Comparison of ENCODE assay signal across 1 cellular context in the genomic region with DNA sequence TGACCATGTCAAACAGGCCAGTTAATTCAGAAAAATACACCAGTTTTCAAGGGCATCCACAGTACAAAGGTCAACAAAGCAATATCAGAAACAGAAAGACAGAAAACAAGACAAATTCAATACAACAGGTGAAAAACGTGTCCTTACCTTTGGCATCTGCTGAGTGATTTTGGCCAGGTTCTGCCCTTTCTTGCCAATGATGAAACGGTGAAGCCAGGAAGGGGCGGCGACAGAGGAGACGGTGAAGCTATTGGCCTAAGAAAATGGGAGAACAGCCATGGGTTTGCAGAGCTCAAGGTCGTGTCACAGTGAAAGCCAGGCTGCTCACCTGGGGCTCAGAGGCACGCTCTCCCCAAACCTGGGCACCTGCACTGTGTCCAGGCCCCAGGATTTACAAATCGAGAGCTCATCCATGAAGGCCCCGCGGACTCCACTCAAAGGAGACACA.
A peak's percentile ranks its signal among the peaks of the same experiment; 100 is the strongest.
TF ChIP-seq lines count a peak whose summit lies in the region.

No MANE protein-coding gene starts in this region.

TF ChIP-seq in HepG2, 621 proteins besides CTCF, POLR2A, EP300 and RAD21 (continues in another document):
- TF ChIP-seq, protein P1, sequence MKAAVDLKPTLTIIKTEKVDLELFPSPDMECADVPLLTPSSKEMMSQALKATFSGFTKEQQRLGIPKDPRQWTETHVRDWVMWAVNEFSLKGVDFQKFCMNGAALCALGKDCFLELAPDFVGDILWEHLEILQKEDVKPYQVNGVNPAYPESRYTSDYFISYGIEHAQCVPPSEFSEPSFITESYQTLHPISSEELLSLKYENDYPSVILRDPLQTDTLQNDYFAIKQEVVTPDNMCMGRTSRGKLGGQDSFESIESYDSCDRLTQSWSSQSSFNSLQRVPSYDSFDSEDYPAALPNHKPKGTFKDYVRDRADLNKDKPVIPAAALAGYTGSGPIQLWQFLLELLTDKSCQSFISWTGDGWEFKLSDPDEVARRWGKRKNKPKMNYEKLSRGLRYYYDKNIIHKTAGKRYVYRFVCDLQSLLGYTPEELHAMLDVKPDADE (CRISPR knock-in tag; IDR thresholded peaks at IDR 0.05): no peak
- TF ChIP-seq RARG (CRISPR knock-in tag; IDR thresholded peaks at IDR 0.05; ENCODE audit: low read depth) (no peak), ZNF207 (IDR thresholded peaks at IDR 0.05; ENCODE audit: borderline replicate concordance) (no peak), ZNF350 (CRISPR knock-in tag; IDR thresholded peaks at IDR 0.05; ENCODE audit: borderline replicate concordance, low read depth) (no peak), RBFOX2 (IDR thresholded peaks at IDR 0.05; ENCODE audit: low read depth, low read length) (no peak), RBM22 (optimal IDR thresholded peaks at IDR 0.05; ENCODE audit: low read length) (peak; percentile 70), NFE2L1 (CRISPR knock-in tag; IDR thresholded peaks at IDR 0.05; ENCODE audit: borderline replicate concordance) (no peak), NFYB (CRISPR knock-in tag; IDR thresholded peaks at IDR 0.05) (no peak), ATAD3A (CRISPR knock-in tag; IDR thresholded peaks at IDR 0.05) (no peak), HDAC1 (CRISPR knock-in tag; IDR thresholded peaks at IDR 0.05) (0 out of 2 replicates have a peak, but pooled peaks have one; percentile 11), TAF15 (IDR thresholded peaks at IDR 0.05; ENCODE audit: low read depth, low read length, poor library complexity, severe bottlenecking) (no peak), MTA1 (CRISPR knock-in tag; IDR thresholded peaks at IDR 0.05; ENCODE audit: borderline replicate concordance) (peak; percentile 60; the same call in 1 of the 2 replicates), GATAD2A (CRISPR knock-in tag; IDR thresholded peaks at IDR 0.05) (peak; percentile 13; the same call in 1 of the 2 replicates), SALL1 (CRISPR knock-in tag; IDR thresholded peaks at IDR 0.05) (peak; percentile 47), HNF4G (IDR thresholded peaks at IDR 0.05; ENCODE audit: borderline replicate concordance, low read depth, low read length) (0 out of 2 replicates have a peak, but pooled peaks have one; percentile 33), HNF4G (CRISPR knock-in tag; IDR thresholded peaks at IDR 0.05; ENCODE audit: borderline replicate concordance, low read depth) (no peak), ESRRA (CRISPR knock-in tag; IDR thresholded peaks at IDR 0.05; ENCODE audit: low read depth) (0 out of 2 replicates have a peak, but pooled peaks have one; percentile 49), SMAD3 (CRISPR knock-in tag; IDR thresholded peaks at IDR 0.05) (no peak), TSC22D2 (CRISPR knock-in tag; IDR thresholded peaks at IDR 0.05; ENCODE audit: borderline replicate concordance) (no peak), ZBTB38 (CRISPR knock-in tag; IDR thresholded peaks at IDR 0.05) (peak; percentile 67; the same call in 1 of the 2 replicates), PITX1 (CRISPR knock-in tag; IDR thresholded peaks at IDR 0.05) (no peak), ZNF577 (CRISPR knock-in tag; IDR thresholded peaks at IDR 0.05; ENCODE audit: borderline replicate concordance, low read depth) (no peak), SIX1 (CRISPR knock-in tag; IDR thresholded peaks at IDR 0.05; ENCODE audit: borderline replicate concordance) (no peak), AHR (CRISPR knock-in tag; IDR thresholded peaks at IDR 0.05) (no peak), ZNF431 (CRISPR knock-in tag; IDR thresholded peaks at IDR 0.05; ENCODE audit: borderline replicate concordance, low read depth) (no peak), DR1 (CRISPR knock-in tag; IDR thresholded peaks at IDR 0.05) (no peak), AKAP8 (CRISPR knock-in tag; IDR thresholded peaks at IDR 0.05) (no peak)
- TF ChIP-seq, protein P2, sequence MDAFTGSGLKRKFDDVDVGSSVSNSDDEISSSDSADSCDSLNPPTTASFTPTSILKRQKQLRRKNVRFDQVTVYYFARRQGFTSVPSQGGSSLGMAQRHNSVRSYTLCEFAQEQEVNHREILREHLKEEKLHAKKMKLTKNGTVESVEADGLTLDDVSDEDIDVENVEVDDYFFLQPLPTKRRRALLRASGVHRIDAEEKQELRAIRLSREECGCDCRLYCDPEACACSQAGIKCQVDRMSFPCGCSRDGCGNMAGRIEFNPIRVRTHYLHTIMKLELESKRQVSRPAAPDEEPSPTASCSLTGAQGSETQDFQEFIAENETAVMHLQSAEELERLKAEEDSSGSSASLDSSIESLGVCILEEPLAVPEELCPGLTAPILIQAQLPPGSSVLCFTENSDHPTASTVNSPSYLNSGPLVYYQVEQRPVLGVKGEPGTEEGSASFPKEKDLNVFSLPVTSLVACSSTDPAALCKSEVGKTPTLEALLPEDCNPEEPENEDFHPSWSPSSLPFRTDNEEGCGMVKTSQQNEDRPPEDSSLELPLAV (CRISPR knock-in tag; conservative IDR thresholded peaks at IDR 0.05; ENCODE audit: low read depth): no peak
- TF ChIP-seq, protein P3, sequence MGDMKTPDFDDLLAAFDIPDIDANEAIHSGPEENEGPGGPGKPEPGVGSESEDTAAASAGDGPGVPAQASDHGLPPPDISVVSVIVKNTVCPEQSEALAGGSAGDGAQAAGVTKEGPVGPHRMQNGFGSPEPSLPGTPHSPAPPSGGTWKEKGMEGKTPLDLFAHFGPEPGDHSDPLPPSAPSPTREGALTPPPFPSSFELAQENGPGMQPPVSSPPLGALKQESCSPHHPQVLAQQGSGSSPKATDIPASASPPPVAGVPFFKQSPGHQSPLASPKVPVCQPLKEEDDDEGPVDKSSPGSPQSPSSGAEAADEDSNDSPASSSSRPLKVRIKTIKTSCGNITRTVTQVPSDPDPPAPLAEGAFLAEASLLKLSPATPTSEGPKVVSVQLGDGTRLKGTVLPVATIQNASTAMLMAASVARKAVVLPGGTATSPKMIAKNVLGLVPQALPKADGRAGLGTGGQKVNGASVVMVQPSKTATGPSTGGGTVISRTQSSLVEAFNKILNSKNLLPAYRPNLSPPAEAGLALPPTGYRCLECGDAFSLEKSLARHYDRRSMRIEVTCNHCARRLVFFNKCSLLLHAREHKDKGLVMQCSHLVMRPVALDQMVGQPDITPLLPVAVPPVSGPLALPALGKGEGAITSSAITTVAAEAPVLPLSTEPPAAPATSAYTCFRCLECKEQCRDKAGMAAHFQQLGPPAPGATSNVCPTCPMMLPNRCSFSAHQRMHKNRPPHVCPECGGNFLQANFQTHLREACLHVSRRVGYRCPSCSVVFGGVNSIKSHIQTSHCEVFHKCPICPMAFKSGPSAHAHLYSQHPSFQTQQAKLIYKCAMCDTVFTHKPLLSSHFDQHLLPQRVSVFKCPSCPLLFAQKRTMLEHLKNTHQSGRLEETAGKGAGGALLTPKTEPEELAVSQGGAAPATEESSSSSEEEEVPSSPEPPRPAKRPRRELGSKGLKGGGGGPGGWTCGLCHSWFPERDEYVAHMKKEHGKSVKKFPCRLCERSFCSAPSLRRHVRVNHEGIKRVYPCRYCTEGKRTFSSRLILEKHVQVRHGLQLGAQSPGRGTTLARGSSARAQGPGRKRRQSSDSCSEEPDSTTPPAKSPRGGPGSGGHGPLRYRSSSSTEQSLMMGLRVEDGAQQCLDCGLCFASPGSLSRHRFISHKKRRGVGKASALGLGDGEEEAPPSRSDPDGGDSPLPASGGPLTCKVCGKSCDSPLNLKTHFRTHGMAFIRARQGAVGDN (CRISPR knock-in tag; IDR thresholded peaks at IDR 0.05): peak; percentile 44; the same call in 1 of the 2 replicates
- TF ChIP-seq, protein P4, sequence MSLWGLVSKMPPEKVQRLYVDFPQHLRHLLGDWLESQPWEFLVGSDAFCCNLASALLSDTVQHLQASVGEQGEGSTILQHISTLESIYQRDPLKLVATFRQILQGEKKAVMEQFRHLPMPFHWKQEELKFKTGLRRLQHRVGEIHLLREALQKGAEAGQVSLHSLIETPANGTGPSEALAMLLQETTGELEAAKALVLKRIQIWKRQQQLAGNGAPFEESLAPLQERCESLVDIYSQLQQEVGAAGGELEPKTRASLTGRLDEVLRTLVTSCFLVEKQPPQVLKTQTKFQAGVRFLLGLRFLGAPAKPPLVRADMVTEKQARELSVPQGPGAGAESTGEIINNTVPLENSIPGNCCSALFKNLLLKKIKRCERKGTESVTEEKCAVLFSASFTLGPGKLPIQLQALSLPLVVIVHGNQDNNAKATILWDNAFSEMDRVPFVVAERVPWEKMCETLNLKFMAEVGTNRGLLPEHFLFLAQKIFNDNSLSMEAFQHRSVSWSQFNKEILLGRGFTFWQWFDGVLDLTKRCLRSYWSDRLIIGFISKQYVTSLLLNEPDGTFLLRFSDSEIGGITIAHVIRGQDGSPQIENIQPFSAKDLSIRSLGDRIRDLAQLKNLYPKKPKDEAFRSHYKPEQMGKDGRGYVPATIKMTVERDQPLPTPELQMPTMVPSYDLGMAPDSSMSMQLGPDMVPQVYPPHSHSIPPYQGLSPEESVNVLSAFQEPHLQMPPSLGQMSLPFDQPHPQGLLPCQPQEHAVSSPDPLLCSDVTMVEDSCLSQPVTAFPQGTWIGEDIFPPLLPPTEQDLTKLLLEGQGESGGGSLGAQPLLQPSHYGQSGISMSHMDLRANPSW (CRISPR knock-in tag; IDR thresholded peaks at IDR 0.05; ENCODE audit: borderline replicate concordance): no peak
- TF ChIP-seq, protein P5, sequence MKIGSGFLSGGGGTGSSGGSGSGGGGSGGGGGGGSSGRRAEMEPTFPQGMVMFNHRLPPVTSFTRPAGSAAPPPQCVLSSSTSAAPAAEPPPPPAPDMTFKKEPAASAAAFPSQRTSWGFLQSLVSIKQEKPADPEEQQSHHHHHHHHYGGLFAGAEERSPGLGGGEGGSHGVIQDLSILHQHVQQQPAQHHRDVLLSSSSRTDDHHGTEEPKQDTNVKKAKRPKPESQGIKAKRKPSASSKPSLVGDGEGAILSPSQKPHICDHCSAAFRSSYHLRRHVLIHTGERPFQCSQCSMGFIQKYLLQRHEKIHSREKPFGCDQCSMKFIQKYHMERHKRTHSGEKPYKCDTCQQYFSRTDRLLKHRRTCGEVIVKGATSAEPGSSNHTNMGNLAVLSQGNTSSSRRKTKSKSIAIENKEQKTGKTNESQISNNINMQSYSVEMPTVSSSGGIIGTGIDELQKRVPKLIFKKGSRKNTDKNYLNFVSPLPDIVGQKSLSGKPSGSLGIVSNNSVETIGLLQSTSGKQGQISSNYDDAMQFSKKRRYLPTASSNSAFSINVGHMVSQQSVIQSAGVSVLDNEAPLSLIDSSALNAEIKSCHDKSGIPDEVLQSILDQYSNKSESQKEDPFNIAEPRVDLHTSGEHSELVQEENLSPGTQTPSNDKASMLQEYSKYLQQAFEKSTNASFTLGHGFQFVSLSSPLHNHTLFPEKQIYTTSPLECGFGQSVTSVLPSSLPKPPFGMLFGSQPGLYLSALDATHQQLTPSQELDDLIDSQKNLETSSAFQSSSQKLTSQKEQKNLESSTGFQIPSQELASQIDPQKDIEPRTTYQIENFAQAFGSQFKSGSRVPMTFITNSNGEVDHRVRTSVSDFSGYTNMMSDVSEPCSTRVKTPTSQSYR (CRISPR knock-in tag; IDR thresholded peaks at IDR 0.05; ENCODE audit: borderline replicate concordance): no peak
- TF ChIP-seq, protein P6, sequence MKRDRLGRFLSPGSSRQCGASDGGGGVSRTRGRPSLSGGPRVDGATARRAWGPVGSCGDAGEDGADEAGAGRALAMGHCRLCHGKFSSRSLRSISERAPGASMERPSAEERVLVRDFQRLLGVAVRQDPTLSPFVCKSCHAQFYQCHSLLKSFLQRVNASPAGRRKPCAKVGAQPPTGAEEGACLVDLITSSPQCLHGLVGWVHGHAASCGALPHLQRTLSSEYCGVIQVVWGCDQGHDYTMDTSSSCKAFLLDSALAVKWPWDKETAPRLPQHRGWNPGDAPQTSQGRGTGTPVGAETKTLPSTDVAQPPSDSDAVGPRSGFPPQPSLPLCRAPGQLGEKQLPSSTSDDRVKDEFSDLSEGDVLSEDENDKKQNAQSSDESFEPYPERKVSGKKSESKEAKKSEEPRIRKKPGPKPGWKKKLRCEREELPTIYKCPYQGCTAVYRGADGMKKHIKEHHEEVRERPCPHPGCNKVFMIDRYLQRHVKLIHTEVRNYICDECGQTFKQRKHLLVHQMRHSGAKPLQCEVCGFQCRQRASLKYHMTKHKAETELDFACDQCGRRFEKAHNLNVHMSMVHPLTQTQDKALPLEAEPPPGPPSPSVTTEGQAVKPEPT (CRISPR knock-in tag; IDR thresholded peaks at IDR 0.05; ENCODE audit: low read depth): no peak
- TF ChIP-seq, protein P7, sequence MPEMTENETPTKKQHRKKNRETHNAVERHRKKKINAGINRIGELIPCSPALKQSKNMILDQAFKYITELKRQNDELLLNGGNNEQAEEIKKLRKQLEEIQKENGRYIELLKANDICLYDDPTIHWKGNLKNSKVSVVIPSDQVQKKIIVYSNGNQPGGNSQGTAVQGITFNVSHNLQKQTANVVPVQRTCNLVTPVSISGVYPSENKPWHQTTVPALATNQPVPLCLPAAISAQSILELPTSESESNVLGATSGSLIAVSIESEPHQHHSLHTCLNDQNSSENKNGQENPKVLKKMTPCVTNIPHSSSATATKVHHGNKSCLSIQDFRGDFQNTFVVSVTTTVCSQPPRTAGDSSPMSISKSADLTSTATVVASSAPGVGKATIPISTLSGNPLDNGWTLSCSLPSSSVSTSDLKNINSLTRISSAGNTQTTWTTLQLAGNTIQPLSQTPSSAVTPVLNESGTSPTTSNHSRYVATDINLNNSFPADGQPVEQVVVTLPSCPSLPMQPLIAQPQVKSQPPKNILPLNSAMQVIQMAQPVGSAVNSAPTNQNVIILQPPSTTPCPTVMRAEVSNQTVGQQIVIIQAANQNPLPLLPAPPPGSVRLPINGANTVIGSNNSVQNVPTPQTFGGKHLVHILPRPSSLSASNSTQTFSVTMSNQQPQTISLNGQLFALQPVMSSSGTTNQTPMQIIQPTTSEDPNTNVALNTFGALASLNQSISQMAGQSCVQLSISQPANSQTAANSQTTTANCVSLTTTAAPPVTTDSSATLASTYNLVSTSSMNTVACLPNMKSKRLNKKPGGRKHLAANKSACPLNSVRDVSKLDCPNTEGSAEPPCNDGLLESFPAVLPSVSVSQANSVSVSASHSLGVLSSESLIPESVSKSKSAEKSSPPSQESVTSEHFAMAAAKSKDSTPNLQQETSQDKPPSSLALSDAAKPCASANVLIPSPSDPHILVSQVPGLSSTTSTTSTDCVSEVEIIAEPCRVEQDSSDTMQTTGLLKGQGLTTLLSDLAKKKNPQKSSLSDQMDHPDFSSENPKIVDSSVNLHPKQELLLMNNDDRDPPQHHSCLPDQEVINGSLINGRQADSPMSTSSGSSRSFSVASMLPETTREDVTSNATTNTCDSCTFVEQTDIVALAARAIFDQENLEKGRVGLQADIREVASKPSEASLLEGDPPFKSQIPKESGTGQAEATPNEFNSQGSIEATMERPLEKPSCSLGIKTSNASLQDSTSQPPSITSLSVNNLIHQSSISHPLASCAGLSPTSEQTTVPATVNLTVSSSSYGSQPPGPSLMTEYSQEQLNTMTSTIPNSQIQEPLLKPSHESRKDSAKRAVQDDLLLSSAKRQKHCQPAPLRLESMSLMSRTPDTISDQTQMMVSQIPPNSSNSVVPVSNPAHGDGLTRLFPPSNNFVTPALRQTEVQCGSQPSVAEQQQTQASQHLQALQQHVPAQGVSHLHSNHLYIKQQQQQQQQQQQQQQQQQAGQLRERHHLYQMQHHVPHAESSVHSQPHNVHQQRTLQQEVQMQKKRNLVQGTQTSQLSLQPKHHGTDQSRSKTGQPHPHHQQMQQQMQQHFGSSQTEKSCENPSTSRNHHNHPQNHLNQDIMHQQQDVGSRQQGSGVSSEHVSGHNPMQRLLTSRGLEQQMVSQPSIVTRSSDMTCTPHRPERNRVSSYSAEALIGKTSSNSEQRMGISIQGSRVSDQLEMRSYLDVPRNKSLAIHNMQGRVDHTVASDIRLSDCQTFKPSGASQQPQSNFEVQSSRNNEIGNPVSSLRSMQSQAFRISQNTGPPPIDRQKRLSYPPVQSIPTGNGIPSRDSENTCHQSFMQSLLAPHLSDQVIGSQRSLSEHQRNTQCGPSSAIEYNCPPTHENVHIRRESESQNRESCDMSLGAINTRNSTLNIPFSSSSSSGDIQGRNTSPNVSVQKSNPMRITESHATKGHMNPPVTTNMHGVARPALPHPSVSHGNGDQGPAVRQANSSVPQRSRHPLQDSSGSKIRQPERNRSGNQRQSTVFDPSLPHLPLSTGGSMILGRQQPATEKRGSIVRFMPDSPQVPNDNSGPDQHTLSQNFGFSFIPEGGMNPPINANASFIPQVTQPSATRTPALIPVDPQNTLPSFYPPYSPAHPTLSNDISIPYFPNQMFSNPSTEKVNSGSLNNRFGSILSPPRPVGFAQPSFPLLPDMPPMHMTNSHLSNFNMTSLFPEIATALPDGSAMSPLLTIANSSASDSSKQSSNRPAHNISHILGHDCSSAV (CRISPR knock-in tag; IDR thresholded peaks at IDR 0.05; ENCODE audit: borderline replicate concordance): no peak
